In genomic region chr20:63453029-63453523, GRCh38 we compare ENCODE assay signal across 14 cellular contexts. TPM values are rescaled to one million over a fixed set of nuclear protein-coding genes. Genes with fewer than 3 reads are reported as not detected.
A peak's percentile ranks its signal among the peaks of the same experiment; 100 is the strongest.
DNase-seq lines count a peak whose midpoint lies in the region; ATAC-seq and TF ChIP-seq lines count a peak whose summit lies in the region.
"Had no signal": no experiment of that assay in that cellular context is flagged by ENCODE, and none has a peak within 500 bp of the region (broad histone marks: within the 10 kb centered on the region; RNA-seq: fewer than 3 reads in every experiment).

No MANE protein-coding gene starts in this region.

- H3K27ac Mint-ChIP-seq in activated naive CD8-positive, alpha-beta T cell treated with anti-CD3 and anti-CD28 coated beads for 36 hours = no peak overlapping the region
- no peak overlapping the region for H3K27ac Mint-ChIP-seq in T-helper 17 cell

- intact Hi-C loops in prostate gland (cut with DNase I) = no loop called here

- peaks cover 33% of the 10 kb centered on the region for H3K27me3 Mint-ChIP-seq in activated naive CD8-positive, alpha-beta T cell treated with anti-CD3 and anti-CD28 coated beads for 36 hours
- H3K27me3 Mint-ChIP-seq in T-helper 17 cell = peaks cover 18% of the 10 kb centered on the region

- DNase-seq in activated CD4-positive, alpha-beta T cell treated with anti-CD3 and anti-CD28 coated beads for 48 hours = peak; percentile 32
- DNase-seq in activated CD4-positive, alpha-beta T cell treated with anti-CD3 and anti-CD28 coated beads for 4 hours = no peak
- peak; percentile 5 to 25 for DNase-seq in Kasumi-1 (lab: John Stamatoyannopoulos, UW)
- DNase-seq in activated naive CD8-positive, alpha-beta T cell treated with anti-CD3 and anti-CD28 coated beads for 36 hours = peak; percentile 32
- no peak for DNase-seq in T-helper 17 cell
- DNase-seq in prostate gland (ENCODE audit: low spot score) = no peak
- DNase-seq: GM23248, left colon, NCI-H510A, stomach, T-helper 9 cell had no signal

- no peaks in the 10 kb centered on the region for H3K9me2 ChIP-seq in neural cell (ENCODE audit: insufficient read depth, low read length)

- H3K4me1 Mint-ChIP-seq in activated naive CD8-positive, alpha-beta T cell treated with anti-CD3 and anti-CD28 coated beads for 36 hours = peaks cover 3% of the 10 kb centered on the region
- H3K4me1 Mint-ChIP-seq in T-helper 17 cell = peaks cover 2% of the 10 kb centered on the region

- H3K27ac ChIP-seq in neural cell (ENCODE audit: low read length) (peak overlapping the region; percentile 96), prostate gland (no peak overlapping the region)
- H3K27ac ChIP-seq: GM23248, stomach had no signal

- H3K79me2 ChIP-seq in neural cell (replicated peaks; ENCODE audit: insufficient read depth, low read length) = peaks cover 45% of the 10 kb centered on the region

- H2AFZ ChIP-seq in neural cell (ENCODE audit: low read depth, low read length) = no peak overlapping the region

- peak overlapping the region; percentile 81 for H3K9ac ChIP-seq in neural cell (ENCODE audit: low read length)

- WGBS in prostate gland = 64% methylated on average over 18 of the region's 35 CpGs

- no peaks in the 10 kb centered on the region for H3K36me3 Mint-ChIP-seq in activated naive CD8-positive, alpha-beta T cell treated with anti-CD3 and anti-CD28 coated beads for 36 hours
- H3K36me3 Mint-ChIP-seq in T-helper 17 cell (ENCODE audit: low read depth) = no peaks in the 10 kb centered on the region

- H3K4me2 ChIP-seq in neural cell (ENCODE audit: low read length) = no peak overlapping the region

- no peaks in the 10 kb centered on the region for H3K9me3 Mint-ChIP-seq in activated naive CD8-positive, alpha-beta T cell treated with anti-CD3 and anti-CD28 coated beads for 36 hours

- H3K27me3 ChIP-seq in neural cell (ENCODE audit: insufficient read depth, low read depth, low read length) (no peaks in the 10 kb centered on the region), prostate gland (replicated peaks; ENCODE audit: insufficient read depth) (peaks cover 50% of the 10 kb centered on the region)

- no peak for TF ChIP-seq EP300 in neural cell (conservative IDR thresholded peaks at IDR 0.05; ENCODE audit: poor library complexity, severe bottlenecking)

- no peaks in the 10 kb centered on the region for H3K36me3 ChIP-seq in neural cell (ENCODE audit: insufficient read depth, low read length)
- H3K36me3 ChIP-seq in prostate gland = no peaks in the 10 kb centered on the region
- H3K36me3 ChIP-seq: stomach had no signal

- no peaks in the 10 kb centered on the region for H3K4me1 ChIP-seq in prostate gland (replicated peaks)

- ATAC-seq in T-helper 17 cell = no peak
- no peak for ATAC-seq in HG03135 (IDR thresholded peaks at IDR 0.05; ENCODE audit: unreplicated experiment)
- ATAC-seq: esophagus mucosa, left colon had no signal

- no peaks in the 10 kb centered on the region for H4K20me1 ChIP-seq in neural cell (ENCODE audit: insufficient read depth)

- no peak overlapping the region for H3K4me3 Mint-ChIP-seq in activated naive CD8-positive, alpha-beta T cell treated with anti-CD3 and anti-CD28 coated beads for 36 hours
- H3K4me3 Mint-ChIP-seq in T-helper 17 cell = no peak overlapping the region

- no peak for TF ChIP-seq RAD21 in neural cell (conservative IDR thresholded peaks at IDR 0.05)

- no peaks in the 10 kb centered on the region for H3F3A ChIP-seq in neural cell (ENCODE audit: insufficient read depth, low read length, poor library complexity, severe bottlenecking)

- H3K9me3 ChIP-seq in neural cell (ENCODE audit: low read length) (no peaks in the 10 kb centered on the region), T-helper 17 cell (ENCODE audit: control insufficient read depth, low read length, poor library complexity, severe bottlenecking) (no peaks in the 10 kb centered on the region), prostate gland (no peaks in the 10 kb centered on the region)
- H3K9me3 ChIP-seq: stomach had no signal

- H3K4me3 ChIP-seq in neural cell (ENCODE audit: low read length) (no peak overlapping the region), prostate gland (no peak overlapping the region)

- no peak for TF ChIP-seq CTCF in neural cell (IDR thresholded peaks at IDR 0.05; ENCODE audit: poor library complexity, severe bottlenecking)
- no peak for TF ChIP-seq CTCF in prostate gland (IDR thresholded peaks at IDR 0.05)

- no peak for TF ChIP-seq POLR2A in prostate gland (IDR thresholded peaks at IDR 0.05)

TF ChIP-seq in neural cell, 6 proteins besides CTCF, POLR2A, EP300 and RAD21:
- no peak for TF ChIP-seq EZH2 (IDR thresholded peaks at IDR 0.05; ENCODE audit: borderline replicate concordance, insufficient read depth, low read length, poor library complexity, severe bottlenecking)

RNA-seq across cellular contexts. Expression of gene KCNQ2, which starts 19.4 kb away (rescaled TPM):
- total RNA-seq in activated naive CD8-positive, alpha-beta T cell treated with anti-CD3 and anti-CD28 coated beads for 36 hours = under 1 TPM in 1 of 2 experiments, not detected in 1; 0.19 TPM
- polyA plus RNA-seq in neural cell = 84.7 and 88.8 TPM in 2 replicates
- polyA minus RNA-seq in neural cell = 238 and 304 TPM in 2 replicates
- not detected for total RNA-seq in T-helper 17 cell
- total RNA-seq in prostate gland = 10 to 100 TPM in 1 of 2 donors, under 1 TPM in 1; 0.46 to 35.6 TPM
- total RNA-seq: esophagus mucosa, GM23248 had no signal

RNA-seq across cellular contexts. Expression of gene EEF1A2, which starts 45.8 kb away (rescaled TPM):
- total RNA-seq in activated naive CD8-positive, alpha-beta T cell treated with anti-CD3 and anti-CD28 coated beads for 36 hours = under 1 TPM in 1 of 2 experiments, not detected in 1; 0.27 TPM
- polyA plus RNA-seq in neural cell = 208 and 260 TPM in 2 replicates
- 235 and 244 TPM in 2 replicates for polyA minus RNA-seq in neural cell
- total RNA-seq in T-helper 17 cell = under 1 TPM; 0.47 to 0.99 TPM
- 10 to 100 TPM; 13.4 to 20.9 TPM for total RNA-seq in prostate gland
- polyA plus RNA-seq: GM23248 had no signal

Comparison
In these comparisons a context has a peak if more than half of its experiments do, and no peak if none do; other contexts are left out.
1. DNase-seq: peak in activated CD4-positive, alpha-beta T cell treated with anti-CD3 and anti-CD28 coated beads for 48 hours (single experiment), Kasumi-1 (2 of 2) and activated naive CD8-positive, alpha-beta T cell treated with anti-CD3 and anti-CD28 coated beads for 36 hours (single experiment); none in activated CD4-positive, alpha-beta T cell treated with anti-CD3 and anti-CD28 coated beads for 4 hours (0 of 2), T-helper 17 cell (0 of 3) and prostate gland (single experiment).
2. RNA of gene EEF1A2, which starts 45.8 kb away (total RNA-seq): 13.4 to 20.9 TPM in prostate gland; 0.47 to 0.99 TPM in T-helper 17 cell and 0.27 TPM in activated naive CD8-positive, alpha-beta T cell treated with anti-CD3 and anti-CD28 coated beads for 36 hours; every median in the first group is over 4 times any median in the second.